17 cellular contexts compared by ENCODE assay signal in genomic region chr2:205568620-205569019, GRCh38.
DNase-seq lines count a peak whose midpoint lies in the region; ATAC-seq, FAIRE-seq and TF ChIP-seq lines count a peak whose summit lies in the region.
"Had no signal": no experiment of that assay in that cellular context is flagged by ENCODE, and none has a peak within 500 bp of the region (broad histone marks: within the 10 kb centered on the region; RNA-seq: fewer than 3 reads in every experiment).

No MANE protein-coding gene starts in this region.

- ATAC-seq in HG03097 (IDR thresholded peaks at IDR 0.05; ENCODE audit: low FRiP score, unreplicated experiment) = no peak

- H3K27me3 ChIP-seq in bronchial epithelial cell (ENCODE audit: control insufficient read depth, insufficient read depth, low read length) = no peaks in the 10 kb centered on the region
- H3K27me3 ChIP-seq in uterus = no peaks in the 10 kb centered on the region

- H3K4me3 ChIP-seq in bronchial epithelial cell (ENCODE audit: low read depth, low read length) (no peak overlapping the region), uterus (no peak overlapping the region)

- peaks cover 5% of the 10 kb centered on the region for H3K9me3 Mint-ChIP-seq in mesothelial cell of epicardium
- H3K9me3 Mint-ChIP-seq: H9 had no signal

- no peak overlapping the region for H3K27ac ChIP-seq in uterus
- H3K27ac ChIP-seq: 22Rv1 had no signal

- no peaks in the 10 kb centered on the region for H3K4me1 ChIP-seq in uterus

- no peak for TF ChIP-seq CTCF in bronchial epithelial cell (IDR thresholded peaks at IDR 0.05; ENCODE audit: insufficient read depth, low read length, severe bottlenecking)
- TF ChIP-seq CTCF in mesothelial cell of epicardium (IDR thresholded peaks at IDR 0.05; ENCODE audit: unreplicated experiment) = no peak
- TF ChIP-seq CTCF in uterus (IDR thresholded peaks at IDR 0.05) = no peak

- H3K27ac Mint-ChIP-seq in mesothelial cell of epicardium = no peak overlapping the region
- H3K27ac Mint-ChIP-seq: CD14-positive monocyte; CD8-positive, alpha-beta memory T cell; H9 had no signal

- H3K9me3 ChIP-seq in uterus = no peaks in the 10 kb centered on the region
- H3K9me3 ChIP-seq: Caco-2 had no signal

- H3K4me3 Mint-ChIP-seq in mesothelial cell of epicardium = no peak overlapping the region
- H3K4me3 Mint-ChIP-seq: CD14-positive monocyte; CD8-positive, alpha-beta memory T cell; H9 had no signal

- no peaks in the 10 kb centered on the region for H3K27me3 Mint-ChIP-seq in mesothelial cell of epicardium (ENCODE audit: low read depth)
- H3K27me3 Mint-ChIP-seq: CD8-positive, alpha-beta memory T cell had no signal

- no peaks in the 10 kb centered on the region for H3K36me3 Mint-ChIP-seq in mesothelial cell of epicardium
- H3K36me3 Mint-ChIP-seq: CD14-positive monocyte; CD8-positive, alpha-beta memory T cell had no signal

- no peak for FAIRE-seq in bronchial epithelial cell (lab: Jason Lieb, UNC)
- FAIRE-seq: GM12892 had no signal

- DNase-seq in NCI-H82 (lab: John Stamatoyannopoulos, UW) = peak; percentile 13
- no peak for DNase-seq in NCI-H82 treated with DMSO at 0.1 percent for 48 hours (lab: John Stamatoyannopoulos, UW; ENCODE audit: unreplicated experiment)
- peak; percentile 63 for DNase-seq in bronchial epithelial cell (ENCODE audit: low read depth)
- peak; percentile 64 for DNase-seq in islet precursor cell
- DNase-seq in mesothelial cell of epicardium (ENCODE audit: low spot score in 2 of 2, unreplicated experiment in 2 of 2) = no peak
- DNase-seq in uterus = no peak
- DNase-seq: Caco-2; CD8-positive, alpha-beta memory T cell; DND-41; GDM1; GOT3; H9; IMR-90 had no signal

- H3K36me3 ChIP-seq in bronchial epithelial cell (ENCODE audit: control insufficient read depth, insufficient read depth, low read length) = no peaks in the 10 kb centered on the region
- H3K36me3 ChIP-seq in uterus = no peaks in the 10 kb centered on the region

- peaks cover 16% of the 10 kb centered on the region for H3K4me1 Mint-ChIP-seq in mesothelial cell of epicardium
- H3K4me1 Mint-ChIP-seq: CD14-positive monocyte; CD8-positive, alpha-beta memory T cell had no signal

- TF ChIP-seq POLR2A in uterus (IDR thresholded peaks at IDR 0.05) = no peak

- intact Hi-C loops in uterus (cut with DNase I; ENCODE audit: low total_unique reads) = no loop called here

Comparison
In these comparisons a context has a peak if more than half of its experiments do, and no peak if none do; other contexts are left out.
1. DNase-seq: peak in NCI-H82 (single experiment), bronchial epithelial cell (single experiment) and islet precursor cell (single experiment); none in NCI-H82 treated with DMSO at 0.1 percent for 48 hours (single experiment), mesothelial cell of epicardium (0 of 2) and uterus (0 of 2).